Comparison of ENCODE assay signal across 12 cellular contexts in the genomic region with DNA sequence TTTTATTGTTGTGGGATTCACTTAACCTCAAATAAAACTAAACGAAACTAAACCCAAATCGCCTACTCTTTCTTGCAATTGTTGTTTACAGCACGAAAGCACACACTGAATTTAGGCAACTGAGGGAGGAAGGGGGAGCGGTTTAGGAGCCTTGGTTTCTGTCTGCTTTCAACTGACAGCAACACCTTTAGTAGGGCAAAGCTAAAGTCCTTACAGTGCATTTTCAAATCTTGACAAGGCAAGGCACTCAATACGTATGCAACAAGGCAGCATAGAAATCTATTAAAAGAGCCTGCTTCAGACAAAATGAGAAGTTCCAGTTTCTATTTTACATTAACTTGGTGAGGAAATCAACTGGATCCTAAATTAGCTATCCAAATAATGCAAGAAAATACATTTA.
DNase-seq lines count a peak whose midpoint lies in the region; ATAC-seq and TF ChIP-seq lines count a peak whose summit lies in the region.
"Had no signal": no experiment of that assay in that cellular context is flagged by ENCODE, and none has a peak within 500 bp of the region (broad histone marks: within the 10 kb centered on the region; RNA-seq: fewer than 3 reads in every experiment).

No MANE protein-coding gene starts in this region.

- H3K9me3 Mint-ChIP-seq in T-cell (no peaks in the 10 kb centered on the region), type B pancreatic cell (no peaks in the 10 kb centered on the region)

- POLR2A ChIA-PET in GM10248 (lab: Yijun Ruan, JAX) (no interaction called here), T-cell (lab: Charles Lee) (no interaction called here)

- peaks cover 29 to 32% (median 30%) of the 10 kb centered on the region in 3 donors for H3K4me1 Mint-ChIP-seq in T-cell
- H3K4me1 Mint-ChIP-seq in type B pancreatic cell (ENCODE audit: unreplicated experiment), result peaks cover 24% of the 10 kb centered on the region

- CTCF ChIA-PET in GM10248 (lab: Yijun Ruan, JAX) (interaction anchor here (1.7 to 2.1 kb wide), 2 partner anchors 16 to 135 kb away, joined by 3 to 6 read pairs; no protein-coding TSS in a partner anchor), T-cell (lab: Charles Lee) (no interaction called here)

- H3K36me3 Mint-ChIP-seq in T-cell (peaks cover 6% of the 10 kb centered on the region), type B pancreatic cell (no peaks in the 10 kb centered on the region)

- no peak overlapping the region for H3K4me3 Mint-ChIP-seq in T-cell
- no peak overlapping the region for H3K4me3 Mint-ChIP-seq in type B pancreatic cell

- DNase-seq in GM10248 (ENCODE audit: extremely low spot score) (peak; percentile 20), GM20000 (ENCODE audit: low spot score) (peak; percentile 24), T-cell (no peak), NCI-H2171 treated with DMSO at 0.1 percent for 48 hours (lab: John Stamatoyannopoulos, UW) (no peak), islet precursor cell (no peak), type B pancreatic cell (ENCODE audit: extremely low spot score, unreplicated experiment) (no peak)
- no peak for DNase-seq in stimulated activated CD4-positive, alpha-beta T cell treated with anti-CD3 and anti-CD28 coated beads, Interleukin-4, amount 100 ng/mL, for 1 hour
- DNase-seq: effector memory CD4-positive, alpha-beta T cell; left lung; NCI-H2029 treated with DMSO at 0.1 percent for 48 hours; spleen had no signal

- no peaks in the 10 kb centered on the region for H3K27me3 Mint-ChIP-seq in T-cell
- peaks cover 15% of the 10 kb centered on the region for H3K27me3 Mint-ChIP-seq in type B pancreatic cell

- TF ChIP-seq CTCF in GM10248 (IDR thresholded peaks at IDR 0.05; ENCODE audit: control extremely low read depth, extremely low read depth, low read depth, missing control alignments), result no peak
- TF ChIP-seq CTCF in GM20000 (IDR thresholded peaks at IDR 0.05; ENCODE audit: extremely low read depth, missing control alignments), result no peak
- TF ChIP-seq CTCF in type B pancreatic cell (conservative IDR thresholded peaks at IDR 0.05), result no peak

- H3K27ac Mint-ChIP-seq in T-cell (peak overlapping the region; percentile 13 to 16), type B pancreatic cell (no peak overlapping the region)

- ATAC-seq in HG03159 (IDR thresholded peaks at IDR 0.05; ENCODE audit: unreplicated experiment), result peak; percentile 48
- peak in 2 of 4 experiments; percentile 46 to 52 for ATAC-seq in T-cell (replicated peaks in 1 of 4)
- ATAC-seq: left lung had no signal

Comparison
In these comparisons a context has a peak if more than half of its experiments do, and no peak if none do; other contexts are left out.
1. DNase-seq: peak in GM10248 (single experiment) and GM20000 (single experiment); none in T-cell (0 of 34), stimulated activated CD4-positive, alpha-beta T cell treated with anti-CD3 and anti-CD28 coated beads, Interleukin-4, amount 100 ng/mL, for 1 hour (single experiment), NCI-H2171 treated with DMSO at 0.1 percent for 48 hours (single experiment), islet precursor cell (single experiment) and type B pancreatic cell (single experiment).